1 cellular context compared by ENCODE assay signal in genomic region chr11:77589521-77590193, GRCh38.
TF ChIP-seq lines count a peak whose summit lies in the region.

AQP11 (plus strand) TSS chr11:77589953; CDS start chr11:77589993, 40 bp downstream.

TF ChIP-seq in HepG2, 621 proteins besides CTCF, POLR2A, EP300 and RAD21 (continued from another document and continues in another):
- TF ChIP-seq, protein P1, sequence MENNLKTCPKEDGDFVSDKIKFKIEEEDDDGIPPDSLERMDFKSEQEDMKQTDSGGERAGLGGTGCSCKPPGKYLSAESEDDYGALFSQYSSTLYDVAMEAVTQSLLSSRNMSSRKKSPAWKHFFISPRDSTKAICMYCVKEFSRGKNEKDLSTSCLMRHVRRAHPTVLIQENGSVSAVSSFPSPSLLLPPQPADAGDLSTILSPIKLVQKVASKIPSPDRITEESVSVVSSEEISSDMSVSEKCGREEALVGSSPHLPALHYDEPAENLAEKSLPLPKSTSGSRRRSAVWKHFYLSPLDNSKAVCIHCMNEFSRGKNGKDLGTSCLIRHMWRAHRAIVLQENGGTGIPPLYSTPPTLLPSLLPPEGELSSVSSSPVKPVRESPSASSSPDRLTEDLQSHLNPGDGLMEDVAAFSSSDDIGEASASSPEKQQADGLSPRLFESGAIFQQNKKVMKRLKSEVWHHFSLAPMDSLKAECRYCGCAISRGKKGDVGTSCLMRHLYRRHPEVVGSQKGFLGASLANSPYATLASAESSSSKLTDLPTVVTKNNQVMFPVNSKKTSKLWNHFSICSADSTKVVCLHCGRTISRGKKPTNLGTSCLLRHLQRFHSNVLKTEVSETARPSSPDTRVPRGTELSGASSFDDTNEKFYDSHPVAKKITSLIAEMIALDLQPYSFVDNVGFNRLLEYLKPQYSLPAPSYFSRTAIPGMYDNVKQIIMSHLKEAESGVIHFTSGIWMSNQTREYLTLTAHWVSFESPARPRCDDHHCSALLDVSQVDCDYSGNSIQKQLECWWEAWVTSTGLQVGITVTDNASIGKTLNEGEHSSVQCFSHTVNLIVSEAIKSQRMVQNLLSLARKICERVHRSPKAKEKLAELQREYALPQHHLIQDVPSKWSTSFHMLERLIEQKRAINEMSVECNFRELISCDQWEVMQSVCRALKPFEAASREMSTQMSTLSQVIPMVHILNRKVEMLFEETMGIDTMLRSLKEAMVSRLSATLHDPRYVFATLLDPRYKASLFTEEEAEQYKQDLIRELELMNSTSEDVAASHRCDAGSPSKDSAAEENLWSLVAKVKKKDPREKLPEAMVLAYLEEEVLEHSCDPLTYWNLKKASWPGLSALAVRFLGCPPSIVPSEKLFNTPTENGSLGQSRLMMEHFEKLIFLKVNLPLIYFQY (CRISPR knock-in tag; IDR thresholded peaks at IDR 0.05; ENCODE audit: borderline replicate concordance) = peak; percentile 90; the same call in 1 of the 2 replicates
- no peak for TF ChIP-seq ZNF260 (CRISPR knock-in tag; IDR thresholded peaks at IDR 0.05; ENCODE audit: borderline replicate concordance, low read depth)
- TF ChIP-seq, protein P2, sequence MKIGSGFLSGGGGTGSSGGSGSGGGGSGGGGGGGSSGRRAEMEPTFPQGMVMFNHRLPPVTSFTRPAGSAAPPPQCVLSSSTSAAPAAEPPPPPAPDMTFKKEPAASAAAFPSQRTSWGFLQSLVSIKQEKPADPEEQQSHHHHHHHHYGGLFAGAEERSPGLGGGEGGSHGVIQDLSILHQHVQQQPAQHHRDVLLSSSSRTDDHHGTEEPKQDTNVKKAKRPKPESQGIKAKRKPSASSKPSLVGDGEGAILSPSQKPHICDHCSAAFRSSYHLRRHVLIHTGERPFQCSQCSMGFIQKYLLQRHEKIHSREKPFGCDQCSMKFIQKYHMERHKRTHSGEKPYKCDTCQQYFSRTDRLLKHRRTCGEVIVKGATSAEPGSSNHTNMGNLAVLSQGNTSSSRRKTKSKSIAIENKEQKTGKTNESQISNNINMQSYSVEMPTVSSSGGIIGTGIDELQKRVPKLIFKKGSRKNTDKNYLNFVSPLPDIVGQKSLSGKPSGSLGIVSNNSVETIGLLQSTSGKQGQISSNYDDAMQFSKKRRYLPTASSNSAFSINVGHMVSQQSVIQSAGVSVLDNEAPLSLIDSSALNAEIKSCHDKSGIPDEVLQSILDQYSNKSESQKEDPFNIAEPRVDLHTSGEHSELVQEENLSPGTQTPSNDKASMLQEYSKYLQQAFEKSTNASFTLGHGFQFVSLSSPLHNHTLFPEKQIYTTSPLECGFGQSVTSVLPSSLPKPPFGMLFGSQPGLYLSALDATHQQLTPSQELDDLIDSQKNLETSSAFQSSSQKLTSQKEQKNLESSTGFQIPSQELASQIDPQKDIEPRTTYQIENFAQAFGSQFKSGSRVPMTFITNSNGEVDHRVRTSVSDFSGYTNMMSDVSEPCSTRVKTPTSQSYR (CRISPR knock-in tag; IDR thresholded peaks at IDR 0.05; ENCODE audit: borderline replicate concordance) = peak; percentile 61; the same call in 1 of the 2 replicates
- TF ChIP-seq ZSCAN30 (CRISPR knock-in tag; IDR thresholded peaks at IDR 0.05) = no peak
- TF ChIP-seq ZBTB21 (CRISPR knock-in tag; IDR thresholded peaks at IDR 0.05) = no peak
- 0 out of 2 replicates have a peak, but pooled peaks have one; percentile 12 for TF ChIP-seq ZBTB14 (CRISPR knock-in tag; IDR thresholded peaks at IDR 0.05)
- TF ChIP-seq FOSL1 (CRISPR knock-in tag; IDR thresholded peaks at IDR 0.05; ENCODE audit: borderline replicate concordance) = no peak
- TF ChIP-seq HCFC1 (IDR thresholded peaks at IDR 0.05; ENCODE audit: low read depth, low read length) = no peak
- TF ChIP-seq ZFP36 (IDR thresholded peaks at IDR 0.05; ENCODE audit: borderline replicate concordance, low read depth, low read length, partially characterized antibody) = no peak
- no peak for TF ChIP-seq ZNF83 (CRISPR knock-in tag; IDR thresholded peaks at IDR 0.05; ENCODE audit: borderline replicate concordance)
- no peak for TF ChIP-seq HOXA7 (CRISPR knock-in tag; IDR thresholded peaks at IDR 0.05)
- no peak for TF ChIP-seq SMARCC2 (IDR thresholded peaks at IDR 0.05)
- TF ChIP-seq DR1 (CRISPR knock-in tag; IDR thresholded peaks at IDR 0.05) = 0 out of 2 replicates have a peak, but pooled peaks have one; percentile 32
- peak; percentile 97 for TF ChIP-seq KDM2A (CRISPR knock-in tag; IDR thresholded peaks at IDR 0.05; ENCODE audit: borderline replicate concordance, low read depth)
- no peak for TF ChIP-seq POLR2AphosphoS2 (IDR thresholded peaks at IDR 0.05; ENCODE audit: low read depth, low read length)
- TF ChIP-seq, protein P3, sequence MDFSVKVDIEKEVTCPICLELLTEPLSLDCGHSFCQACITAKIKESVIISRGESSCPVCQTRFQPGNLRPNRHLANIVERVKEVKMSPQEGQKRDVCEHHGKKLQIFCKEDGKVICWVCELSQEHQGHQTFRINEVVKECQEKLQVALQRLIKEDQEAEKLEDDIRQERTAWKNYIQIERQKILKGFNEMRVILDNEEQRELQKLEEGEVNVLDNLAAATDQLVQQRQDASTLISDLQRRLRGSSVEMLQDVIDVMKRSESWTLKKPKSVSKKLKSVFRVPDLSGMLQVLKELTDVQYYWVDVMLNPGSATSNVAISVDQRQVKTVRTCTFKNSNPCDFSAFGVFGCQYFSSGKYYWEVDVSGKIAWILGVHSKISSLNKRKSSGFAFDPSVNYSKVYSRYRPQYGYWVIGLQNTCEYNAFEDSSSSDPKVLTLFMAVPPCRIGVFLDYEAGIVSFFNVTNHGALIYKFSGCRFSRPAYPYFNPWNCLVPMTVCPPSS (IDR thresholded peaks at IDR 0.05) = no peak
- TF ChIP-seq SIX1 (CRISPR knock-in tag; IDR thresholded peaks at IDR 0.05; ENCODE audit: borderline replicate concordance) = 0 out of 2 replicates have a peak, but pooled peaks have one; percentile 30
- TF ChIP-seq ZNF431 (CRISPR knock-in tag; IDR thresholded peaks at IDR 0.05; ENCODE audit: borderline replicate concordance, low read depth) = 0 out of 2 replicates have a peak, but pooled peaks have one; percentile 33
- TF ChIP-seq ZBTB43 (CRISPR knock-in tag; conservative IDR thresholded peaks at IDR 0.05) = peak; percentile 78
- peak; percentile 52; the same call in 1 of the 2 replicates for TF ChIP-seq BCL6 (CRISPR knock-in tag; IDR thresholded peaks at IDR 0.05)
- TF ChIP-seq ZZZ3 (CRISPR knock-in tag; IDR thresholded peaks at IDR 0.05; ENCODE audit: borderline replicate concordance) = no peak
- peak; percentile 79 for TF ChIP-seq ZNF563 (CRISPR knock-in tag; IDR thresholded peaks at IDR 0.05)
- no peak for TF ChIP-seq ZNF180 (CRISPR knock-in tag; IDR thresholded peaks at IDR 0.05; ENCODE audit: borderline replicate concordance, low read depth)
- TF ChIP-seq, protein P4, sequence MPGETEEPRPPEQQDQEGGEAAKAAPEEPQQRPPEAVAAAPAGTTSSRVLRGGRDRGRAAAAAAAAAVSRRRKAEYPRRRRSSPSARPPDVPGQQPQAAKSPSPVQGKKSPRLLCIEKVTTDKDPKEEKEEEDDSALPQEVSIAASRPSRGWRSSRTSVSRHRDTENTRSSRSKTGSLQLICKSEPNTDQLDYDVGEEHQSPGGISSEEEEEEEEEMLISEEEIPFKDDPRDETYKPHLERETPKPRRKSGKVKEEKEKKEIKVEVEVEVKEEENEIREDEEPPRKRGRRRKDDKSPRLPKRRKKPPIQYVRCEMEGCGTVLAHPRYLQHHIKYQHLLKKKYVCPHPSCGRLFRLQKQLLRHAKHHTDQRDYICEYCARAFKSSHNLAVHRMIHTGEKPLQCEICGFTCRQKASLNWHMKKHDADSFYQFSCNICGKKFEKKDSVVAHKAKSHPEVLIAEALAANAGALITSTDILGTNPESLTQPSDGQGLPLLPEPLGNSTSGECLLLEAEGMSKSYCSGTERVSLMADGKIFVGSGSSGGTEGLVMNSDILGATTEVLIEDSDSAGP (CRISPR knock-in tag; IDR thresholded peaks at IDR 0.05; ENCODE audit: borderline replicate concordance) = peak; percentile 91; the same call in 1 of the 2 replicates
- no peak for TF ChIP-seq TERF1 (CRISPR knock-in tag; IDR thresholded peaks at IDR 0.05)
- peak; percentile 96 for TF ChIP-seq HNF4A (CRISPR knock-in tag; IDR thresholded peaks at IDR 0.05)
- TF ChIP-seq ZNF703 (CRISPR knock-in tag; IDR thresholded peaks at IDR 0.05; ENCODE audit: borderline replicate concordance) = peak; percentile 84
- TF ChIP-seq, protein P5, sequence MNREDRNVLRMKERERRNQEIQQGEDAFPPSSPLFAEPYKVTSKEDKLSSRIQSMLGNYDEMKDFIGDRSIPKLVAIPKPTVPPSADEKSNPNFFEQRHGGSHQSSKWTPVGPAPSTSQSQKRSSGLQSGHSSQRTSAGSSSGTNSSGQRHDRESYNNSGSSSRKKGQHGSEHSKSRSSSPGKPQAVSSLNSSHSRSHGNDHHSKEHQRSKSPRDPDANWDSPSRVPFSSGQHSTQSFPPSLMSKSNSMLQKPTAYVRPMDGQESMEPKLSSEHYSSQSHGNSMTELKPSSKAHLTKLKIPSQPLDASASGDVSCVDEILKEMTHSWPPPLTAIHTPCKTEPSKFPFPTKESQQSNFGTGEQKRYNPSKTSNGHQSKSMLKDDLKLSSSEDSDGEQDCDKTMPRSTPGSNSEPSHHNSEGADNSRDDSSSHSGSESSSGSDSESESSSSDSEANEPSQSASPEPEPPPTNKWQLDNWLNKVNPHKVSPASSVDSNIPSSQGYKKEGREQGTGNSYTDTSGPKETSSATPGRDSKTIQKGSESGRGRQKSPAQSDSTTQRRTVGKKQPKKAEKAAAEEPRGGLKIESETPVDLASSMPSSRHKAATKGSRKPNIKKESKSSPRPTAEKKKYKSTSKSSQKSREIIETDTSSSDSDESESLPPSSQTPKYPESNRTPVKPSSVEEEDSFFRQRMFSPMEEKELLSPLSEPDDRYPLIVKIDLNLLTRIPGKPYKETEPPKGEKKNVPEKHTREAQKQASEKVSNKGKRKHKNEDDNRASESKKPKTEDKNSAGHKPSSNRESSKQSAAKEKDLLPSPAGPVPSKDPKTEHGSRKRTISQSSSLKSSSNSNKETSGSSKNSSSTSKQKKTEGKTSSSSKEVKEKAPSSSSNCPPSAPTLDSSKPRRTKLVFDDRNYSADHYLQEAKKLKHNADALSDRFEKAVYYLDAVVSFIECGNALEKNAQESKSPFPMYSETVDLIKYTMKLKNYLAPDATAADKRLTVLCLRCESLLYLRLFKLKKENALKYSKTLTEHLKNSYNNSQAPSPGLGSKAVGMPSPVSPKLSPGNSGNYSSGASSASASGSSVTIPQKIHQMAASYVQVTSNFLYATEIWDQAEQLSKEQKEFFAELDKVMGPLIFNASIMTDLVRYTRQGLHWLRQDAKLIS (CRISPR knock-in tag; IDR thresholded peaks at IDR 0.05) = no peak; the same call in 1 of the 2 replicates
- no peak for TF ChIP-seq KAT7 (CRISPR knock-in tag; IDR thresholded peaks at IDR 0.05; ENCODE audit: borderline replicate concordance)
- no peak; the same call in 1 of the 2 replicates for TF ChIP-seq TEAD2 (CRISPR knock-in tag; IDR thresholded peaks at IDR 0.05)
- TF ChIP-seq ATF1 (CRISPR knock-in tag; IDR thresholded peaks at IDR 0.05) = no peak
- no peak for TF ChIP-seq ZNF337 (CRISPR knock-in tag; IDR thresholded peaks at IDR 0.05; ENCODE audit: borderline replicate concordance, low read depth)
- TF ChIP-seq FOSL2 (CRISPR knock-in tag; IDR thresholded peaks at IDR 0.05) = no peak
- peak; percentile 46; the same call in 1 of the 2 replicates for TF ChIP-seq KLF12 (CRISPR knock-in tag; IDR thresholded peaks at IDR 0.05; ENCODE audit: borderline replicate concordance)
- TF ChIP-seq, protein P6, sequence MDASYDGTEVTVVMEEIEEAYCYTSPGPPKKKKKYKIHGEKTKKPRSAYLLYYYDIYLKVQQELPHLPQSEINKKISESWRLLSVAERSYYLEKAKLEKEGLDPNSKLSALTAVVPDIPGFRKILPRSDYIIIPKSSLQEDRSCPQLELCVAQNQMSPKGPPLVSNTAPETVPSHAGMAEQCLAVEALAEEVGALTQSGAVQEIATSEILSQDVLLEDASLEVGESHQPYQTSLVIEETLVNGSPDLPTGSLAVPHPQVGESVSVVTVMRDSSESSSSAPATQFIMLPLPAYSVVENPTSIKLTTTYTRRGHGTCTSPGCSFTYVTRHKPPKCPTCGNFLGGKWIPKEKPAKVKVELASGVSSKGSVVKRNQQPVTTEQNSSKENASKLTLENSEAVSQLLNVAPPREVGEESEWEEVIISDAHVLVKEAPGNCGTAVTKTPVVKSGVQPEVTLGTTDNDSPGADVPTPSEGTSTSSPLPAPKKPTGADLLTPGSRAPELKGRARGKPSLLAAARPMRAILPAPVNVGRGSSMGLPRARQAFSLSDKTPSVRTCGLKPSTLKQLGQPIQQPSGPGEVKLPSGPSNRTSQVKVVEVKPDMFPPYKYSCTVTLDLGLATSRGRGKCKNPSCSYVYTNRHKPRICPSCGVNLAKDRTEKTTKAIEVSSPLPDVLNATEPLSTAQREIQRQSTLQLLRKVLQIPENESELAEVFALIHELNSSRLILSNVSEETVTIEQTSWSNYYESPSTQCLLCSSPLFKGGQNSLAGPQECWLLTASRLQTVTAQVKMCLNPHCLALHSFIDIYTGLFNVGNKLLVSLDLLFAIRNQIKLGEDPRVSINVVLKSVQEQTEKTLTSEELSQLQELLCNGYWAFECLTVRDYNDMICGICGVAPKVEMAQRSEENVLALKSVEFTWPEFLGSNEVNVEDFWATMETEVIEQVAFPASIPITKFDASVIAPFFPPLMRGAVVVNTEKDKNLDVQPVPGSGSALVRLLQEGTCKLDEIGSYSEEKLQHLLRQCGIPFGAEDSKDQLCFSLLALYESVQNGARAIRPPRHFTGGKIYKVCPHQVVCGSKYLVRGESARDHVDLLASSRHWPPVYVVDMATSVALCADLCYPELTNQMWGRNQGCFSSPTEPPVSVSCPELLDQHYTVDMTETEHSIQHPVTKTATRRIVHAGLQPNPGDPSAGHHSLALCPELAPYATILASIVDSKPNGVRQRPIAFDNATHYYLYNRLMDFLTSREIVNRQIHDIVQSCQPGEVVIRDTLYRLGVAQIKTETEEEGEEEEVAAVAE (CRISPR knock-in tag; IDR thresholded peaks at IDR 0.05; ENCODE audit: borderline replicate concordance) = no peak
